Comparison of ENCODE assay signal across 16 cellular contexts in genomic region chr6:138485586-138486248, GRCh38. TPM values are rescaled to one million over a fixed set of nuclear protein-coding genes. Genes with fewer than 3 reads are reported as not detected.
A peak's percentile ranks its signal among the peaks of the same experiment; 100 is the strongest.
DNase-seq lines count a peak whose midpoint lies in the region; ATAC-seq and TF ChIP-seq lines count a peak whose summit lies in the region.
"Had no signal": no experiment of that assay in that cellular context is flagged by ENCODE, and none has a peak within 500 bp of the region (broad histone marks: within the 10 kb centered on the region; RNA-seq: fewer than 3 reads in every experiment).

No MANE protein-coding gene starts in this region.

- no peak for ATAC-seq in stimulated activated effector memory CD8-positive, alpha-beta T cell treated with anti-CD3 and anti-CD28 coated beads, Interleukin-12 subunit alpha, Interleukin-12 subunit beta, amount 100 ng/mL, for 72 hours
- ATAC-seq in CD4-positive, alpha-beta T cell (ENCODE audit: poor library complexity), result no peak
- ATAC-seq: left lung had no signal

- POLR2A ChIA-PET in CD8-positive, alpha-beta memory T cell (lab: Charles Lee), result no interaction called here
- POLR2A ChIA-PET in CD4-positive, alpha-beta T cell (lab: Charles Lee), result no interaction called here

- H3K27me3 Mint-ChIP-seq in nephron (ENCODE audit: low read depth), result no peaks in the 10 kb centered on the region
- H3K27me3 Mint-ChIP-seq in CD8-positive, alpha-beta memory T cell, result peaks cover 1 to 31% of the 10 kb centered on the region in 2 donors
- H3K27me3 Mint-ChIP-seq in CD4-positive, alpha-beta T cell, result no peaks in the 10 kb centered on the region

- no peaks in the 10 kb centered on the region for H3K9me3 ChIP-seq in CD8-positive, alpha-beta memory T cell (ENCODE audit: low read length)
- no peaks in the 10 kb centered on the region for H3K9me3 ChIP-seq in prostate gland
- H3K9me3 ChIP-seq in CD4-positive, alpha-beta T cell (ENCODE audit: control insufficient read depth, low read length), result no peaks in the 10 kb centered on the region
- H3K9me3 ChIP-seq: left lung had no signal

- 76% methylated on average over 13 of the region's 13 CpGs for WGBS in prostate gland

- peak; percentile 37 for DNase-seq in NCI-H146 treated with DMSO at 0.1 percent for 48 hours (lab: John Stamatoyannopoulos, UW; ENCODE audit: unreplicated experiment)
- DNase-seq in epidermal melanocyte (ENCODE audit: insufficient read length, low spot score), result peak; percentile 44
- DNase-seq in CD8-positive, alpha-beta memory T cell, result no peak
- no peak for DNase-seq in stimulated activated effector memory CD8-positive, alpha-beta T cell treated with anti-CD3 and anti-CD28 coated beads, Interleukin-12 subunit alpha, Interleukin-12 subunit beta, amount 100 ng/mL, for 72 hours (ENCODE audit: low spot score in 2 of 2)
- DNase-seq in prostate gland (ENCODE audit: low spot score), result no peak
- DNase-seq in CD4-positive, alpha-beta T cell, result no peak
- DNase-seq: activated CD4-positive, alpha-beta T cell treated with anti-CD3 and anti-CD28 coated beads, Interleukin-2, amount 10 ng/mL, durations not matched to agents 24 days and 14 days; effector CD4-positive, alpha-beta T cell; left lung; NCI-H524 treated with DMSO at 0.1 percent for 48 hours; stimulated activated CD4-positive, alpha-beta T cell treated with anti-CD3 and anti-CD28 coated beads, Interleukin-4, amount 100 ng/mL, for 24 hours; stimulated activated naive CD4-positive, alpha-beta T cell had no signal

- intact Hi-C loops in prostate gland (cut with DNase I), result no loop called here
- intact Hi-C loops in CD4-positive, alpha-beta T cell (cut with DNase I, micrococcal nuclease), result no loop called here

- TF ChIP-seq CTCF in C4-2B (conservative IDR thresholded peaks at IDR 0.05) (no peak), nephron (IDR thresholded peaks at IDR 0.05; ENCODE audit: unreplicated experiment in 3 of 3) (no peak), prostate gland (IDR thresholded peaks at IDR 0.05) (no peak)
- TF ChIP-seq CTCF in CD4-positive, alpha-beta T cell (IDR thresholded peaks at IDR 0.05), result no peak

- H3K4me3 ChIP-seq in CD8-positive, alpha-beta memory T cell (ENCODE audit: low read length), result no peak overlapping the region
- no peak overlapping the region for H3K4me3 ChIP-seq in prostate gland
- H3K4me3 ChIP-seq: left lung had no signal

- no peaks in the 10 kb centered on the region for H3K36me3 Mint-ChIP-seq in nephron (ENCODE audit: low read depth)
- no peaks in the 10 kb centered on the region for H3K36me3 Mint-ChIP-seq in CD8-positive, alpha-beta memory T cell
- no peaks in the 10 kb centered on the region for H3K36me3 Mint-ChIP-seq in stimulated activated effector memory CD8-positive, alpha-beta T cell treated with anti-CD3 and anti-CD28 coated beads, Interleukin-12 subunit alpha, Interleukin-12 subunit beta, amount 100 ng/mL, for 72 hours
- H3K36me3 Mint-ChIP-seq in CD4-positive, alpha-beta T cell (ENCODE audit: low read depth), result no peaks in the 10 kb centered on the region

- CTCF ChIA-PET in CD8-positive, alpha-beta memory T cell (lab: Charles Lee), result no interaction called here
- CTCF ChIA-PET in CD4-positive, alpha-beta T cell (lab: Charles Lee), result no interaction called here

- peaks cover 25% of the 10 kb centered on the region for H3K4me1 Mint-ChIP-seq in nephron
- no peaks in the 10 kb centered on the region for H3K4me1 Mint-ChIP-seq in CD8-positive, alpha-beta memory T cell
- no peaks in the 10 kb centered on the region for H3K4me1 Mint-ChIP-seq in stimulated activated effector memory CD8-positive, alpha-beta T cell treated with anti-CD3 and anti-CD28 coated beads, Interleukin-12 subunit alpha, Interleukin-12 subunit beta, amount 100 ng/mL, for 72 hours
- H3K4me1 Mint-ChIP-seq in CD4-positive, alpha-beta T cell (ENCODE audit: low read depth), result no peaks in the 10 kb centered on the region

- no peak for TF ChIP-seq POLR2A in prostate gland (IDR thresholded peaks at IDR 0.05)

- peak overlapping the region; percentile 77 to 80 (median 78) for H3K27ac Mint-ChIP-seq in nephron
- no peak overlapping the region for H3K27ac Mint-ChIP-seq in CD8-positive, alpha-beta memory T cell
- H3K27ac Mint-ChIP-seq in stimulated activated effector memory CD8-positive, alpha-beta T cell treated with anti-CD3 and anti-CD28 coated beads, Interleukin-12 subunit alpha, Interleukin-12 subunit beta, amount 100 ng/mL, for 72 hours, result no peak overlapping the region
- H3K27ac Mint-ChIP-seq in CD4-positive, alpha-beta T cell, result no peak overlapping the region
- H3K27ac Mint-ChIP-seq: activated CD4-positive, alpha-beta T cell treated with anti-CD3 and anti-CD28 coated beads, Interleukin-2, amount 10 ng/mL, durations not matched to agents 24 days and 14 days; activated T-helper 1 cell treated with anti-CD3 and anti-CD28 coated beads, Interleukin-12 subunit alpha, Interleukin-12 subunit beta, Interleukin-2, Interleukin-4 antibody, amounts not matched to agents 30 ng/mL and 10 ng/mL and 1 ng/mL, durations not matched to agents 14 hours and 24 hours and 36 hours; T-helper 2 cell treated with Interferon-gamma antibody and Interleukin-4, amounts not matched to agents 5 μg/mL and 100 μg/mL, for 36 hours had no signal

- H3K4me1 ChIP-seq in CD8-positive, alpha-beta memory T cell (ENCODE audit: insufficient read depth, low read length), result no peaks in the 10 kb centered on the region
- no peaks in the 10 kb centered on the region for H3K4me1 ChIP-seq in prostate gland (replicated peaks)

- H3K27ac ChIP-seq in C4-2B (peak overlapping the region; percentile 29), prostate gland (no peak overlapping the region)
- H3K27ac ChIP-seq in CD8-positive, alpha-beta memory T cell (ENCODE audit: low read depth, low read length), result no peak overlapping the region
- no peak overlapping the region for H3K27ac ChIP-seq in CD4-positive, alpha-beta T cell (ENCODE audit: low read depth, low read length)
- H3K27ac ChIP-seq: left lung had no signal

- H3K4me3 Mint-ChIP-seq in nephron, result peak overlapping the region; percentile 51 to 66 (median 55)
- H3K4me3 Mint-ChIP-seq in CD8-positive, alpha-beta memory T cell, result no peak overlapping the region
- H3K4me3 Mint-ChIP-seq in stimulated activated effector memory CD8-positive, alpha-beta T cell treated with anti-CD3 and anti-CD28 coated beads, Interleukin-12 subunit alpha, Interleukin-12 subunit beta, amount 100 ng/mL, for 72 hours, result no peak overlapping the region
- no peak overlapping the region for H3K4me3 Mint-ChIP-seq in CD4-positive, alpha-beta T cell
- H3K4me3 Mint-ChIP-seq: activated CD4-positive, alpha-beta T cell treated with anti-CD3 and anti-CD28 coated beads, Interleukin-2, amount 10 ng/mL, durations not matched to agents 24 days and 14 days; activated T-helper 1 cell treated with anti-CD3 and anti-CD28 coated beads, Interleukin-12 subunit alpha, Interleukin-12 subunit beta, Interleukin-2, Interleukin-4 antibody, amounts not matched to agents 30 ng/mL and 10 ng/mL and 1 ng/mL, durations not matched to agents 14 hours and 24 hours and 36 hours; T-helper 2 cell treated with Interferon-gamma antibody and Interleukin-4, amounts not matched to agents 5 μg/mL and 100 μg/mL, for 36 hours had no signal

- no peaks in the 10 kb centered on the region for H3K9me3 Mint-ChIP-seq in nephron
- no peaks in the 10 kb centered on the region for H3K9me3 Mint-ChIP-seq in CD8-positive, alpha-beta memory T cell
- H3K9me3 Mint-ChIP-seq in stimulated activated effector memory CD8-positive, alpha-beta T cell treated with anti-CD3 and anti-CD28 coated beads, Interleukin-12 subunit alpha, Interleukin-12 subunit beta, amount 100 ng/mL, for 72 hours, result no peaks in the 10 kb centered on the region
- H3K9me3 Mint-ChIP-seq in CD4-positive, alpha-beta T cell, result no peaks in the 10 kb centered on the region
- H3K9me3 Mint-ChIP-seq: activated CD4-positive, alpha-beta T cell treated with anti-CD3 and anti-CD28 coated beads, Interleukin-2, amount 10 ng/mL, durations not matched to agents 24 days and 14 days; activated T-helper 1 cell treated with anti-CD3 and anti-CD28 coated beads, Interleukin-12 subunit alpha, Interleukin-12 subunit beta, Interleukin-2, Interleukin-4 antibody, amounts not matched to agents 30 ng/mL and 10 ng/mL and 1 ng/mL, durations not matched to agents 14 hours and 24 hours and 36 hours; T-helper 2 cell treated with Interferon-gamma antibody and Interleukin-4, amounts not matched to agents 5 μg/mL and 100 μg/mL, for 36 hours had no signal

- H3K36me3 ChIP-seq in CD8-positive, alpha-beta memory T cell (ENCODE audit: insufficient read depth, low read length), result no peaks in the 10 kb centered on the region
- H3K36me3 ChIP-seq in prostate gland, result no peaks in the 10 kb centered on the region
- H3K36me3 ChIP-seq: left lung had no signal

- no peaks in the 10 kb centered on the region for H3K27me3 ChIP-seq in CD8-positive, alpha-beta memory T cell (ENCODE audit: insufficient read depth, low read length, poor library complexity, severe bottlenecking)
- H3K27me3 ChIP-seq in prostate gland (replicated peaks; ENCODE audit: insufficient read depth), result no peaks in the 10 kb centered on the region
- no peaks in the 10 kb centered on the region for H3K27me3 ChIP-seq in CD4-positive, alpha-beta T cell (ENCODE audit: control insufficient read depth, insufficient read depth, low read length)
- H3K27me3 ChIP-seq: left lung had no signal

RNA-seq across cellular contexts. Expression of gene NHSL1, which starts 13.6 kb away (rescaled TPM):
- under 1 TPM; 0.71 to 0.72 TPM for total RNA-seq in CD8-positive, alpha-beta memory T cell
- not detected for polyA plus RNA-seq in CD8-positive, alpha-beta memory T cell
- 10 to 100 TPM in 1 of 2 donors, 1 to 10 TPM in 1; 2.1 to 10.7 TPM for total RNA-seq in prostate gland
- total RNA-seq in CD4-positive, alpha-beta T cell, result under 1 TPM; 0.06 to 0.08 TPM

Comparison
In these comparisons a context has a peak if more than half of its experiments do, and no peak if none do; other contexts are left out.
1. DNase-seq: peak in NCI-H146 treated with DMSO at 0.1 percent for 48 hours (single experiment) and epidermal melanocyte (single experiment); none in CD8-positive, alpha-beta memory T cell (0 of 5), stimulated activated effector memory CD8-positive, alpha-beta T cell treated with anti-CD3 and anti-CD28 coated beads, Interleukin-12 subunit alpha, Interleukin-12 subunit beta, amount 100 ng/mL, for 72 hours (0 of 2), prostate gland (single experiment) and CD4-positive, alpha-beta T cell (0 of 10).
2. H3K27ac Mint-ChIP-seq: peak in nephron (3 of 3); none in CD8-positive, alpha-beta memory T cell (0 of 8), stimulated activated effector memory CD8-positive, alpha-beta T cell treated with anti-CD3 and anti-CD28 coated beads, Interleukin-12 subunit alpha, Interleukin-12 subunit beta, amount 100 ng/mL, for 72 hours (single experiment) and CD4-positive, alpha-beta T cell (single experiment).
3. H3K4me3 Mint-ChIP-seq: peak in nephron (3 of 3); none in CD8-positive, alpha-beta memory T cell (0 of 7), stimulated activated effector memory CD8-positive, alpha-beta T cell treated with anti-CD3 and anti-CD28 coated beads, Interleukin-12 subunit alpha, Interleukin-12 subunit beta, amount 100 ng/mL, for 72 hours (single experiment) and CD4-positive, alpha-beta T cell (single experiment).